Comparison of ENCODE assay signal across 9 cellular contexts in genomic region chr2:15943378-15943851, GRCh38. TPM values are rescaled to one million over a fixed set of nuclear protein-coding genes. Genes with fewer than 3 reads are reported as not detected.
DNase-seq lines count a peak whose midpoint lies in the region; ATAC-seq and TF ChIP-seq lines count a peak whose summit lies in the region.
"Had no signal": no experiment of that assay in that cellular context is flagged by ENCODE, and none has a peak within 500 bp of the region (broad histone marks: within the 10 kb centered on the region; RNA-seq: fewer than 3 reads in every experiment).

No MANE protein-coding gene starts in this region.

- peaks cover 19% of the 10 kb centered on the region for H3K4me1 ChIP-seq in Caco-2
- peaks cover 0 to 25% of the 10 kb centered on the region in 2 donors for H3K4me1 ChIP-seq in naive thymus-derived CD4-positive, alpha-beta T cell (ENCODE audit: control insufficient read depth in 2 of 2, insufficient read depth in 2 of 2, low read length in 2 of 2)

- POLR2A ChIA-PET in Caco-2 (lab: Charles Lee), result no interaction called here
- POLR2A ChIA-PET in naive thymus-derived CD4-positive, alpha-beta T cell (lab: Charles Lee), result interaction anchor here (0.6 to 2.0 kb wide), 2 partner anchors 22 to 400 kb away, joined by 3 to 15 read pairs; no protein-coding TSS in a partner anchor

- H3K36me3 Mint-ChIP-seq in Caco-2 (ENCODE audit: insufficient read depth, unreplicated experiment), result peaks cover 56% of the 10 kb centered on the region
- H3K36me3 Mint-ChIP-seq in central memory CD8-positive, alpha-beta T cell (ENCODE audit: insufficient read depth), result no peaks in the 10 kb centered on the region
- H3K36me3 Mint-ChIP-seq in naive thymus-derived CD4-positive, alpha-beta T cell, result peaks cover 0 to 2% (median 0%) of the 10 kb centered on the region in 5 donors

- peaks cover 5% of the 10 kb centered on the region for H3K36me3 ChIP-seq in Caco-2 (ENCODE audit: control insufficient read depth, insufficient read depth, low read length)
- no peaks in the 10 kb centered on the region for H3K36me3 ChIP-seq in naive thymus-derived CD4-positive, alpha-beta T cell (ENCODE audit: control insufficient read depth in 2 of 3, insufficient read depth in 3 of 3, low read length in 3 of 3)

- peak; percentile 56 to 76 for DNase-seq in Caco-2
- no peak for DNase-seq in HFF-Myc (ENCODE audit: extremely low read depth, low read depth)
- no peak for DNase-seq in central memory CD8-positive, alpha-beta T cell (ENCODE audit: low spot score in 2 of 2)
- no peak for DNase-seq in naive thymus-derived CD4-positive, alpha-beta T cell
- DNase-seq in foreskin melanocyte, result no peak
- DNase-seq in NCI-H774 (lab: John Stamatoyannopoulos, UW), result no peak

- peak overlapping the region; percentile 85 for H3K4me3 Mint-ChIP-seq in Caco-2 (ENCODE audit: unreplicated experiment)
- peak overlapping the region; percentile 38 for H3K4me3 Mint-ChIP-seq in central memory CD8-positive, alpha-beta T cell
- peak overlapping the region in 9 of 10 donors; percentile 72 to 84 (median 79) for H3K4me3 Mint-ChIP-seq in naive thymus-derived CD4-positive, alpha-beta T cell

- TF ChIP-seq CTCF in Caco-2 (IDR thresholded peaks at IDR 0.05; ENCODE audit: insufficient read depth in 1 of 2, low read depth in 1 of 2, low read length in 1 of 2, severe bottlenecking in 1 of 2, unreplicated experiment in 1 of 2), result peak; percentile 60 to 84
- peak; percentile 72 for TF ChIP-seq CTCF in HFF-Myc (IDR thresholded peaks at IDR 0.05; ENCODE audit: low read depth, low read length, missing control alignments)

- CTCF ChIA-PET in Caco-2 (lab: Charles Lee), result interaction anchor here (0.6 to 0.8 kb wide), 4 partner anchors 145 to 614 kb away, joined by 3 to 5 read pairs (median 3); no protein-coding TSS in a partner anchor
- CTCF ChIA-PET in naive thymus-derived CD4-positive, alpha-beta T cell (lab: Charles Lee), result interaction anchor here (0.6 to 2.2 kb wide), 5 partner anchors 22 to 771 kb away, joined by 3 to 8 read pairs (median 5); no protein-coding TSS in a partner anchor

- no peaks in the 10 kb centered on the region for H3K27me3 ChIP-seq in Caco-2 (replicated peaks; ENCODE audit: control insufficient read depth, insufficient read depth, low read length)
- H3K27me3 ChIP-seq in naive thymus-derived CD4-positive, alpha-beta T cell (ENCODE audit: control insufficient read depth in 2 of 2, insufficient read depth in 2 of 2, low read length in 2 of 2), result peaks cover 0 to 6% of the 10 kb centered on the region in 2 donors

- H3K27ac ChIP-seq in naive thymus-derived CD4-positive, alpha-beta T cell (ENCODE audit: low read depth, low read length), result no peak overlapping the region
- H3K27ac ChIP-seq: body of pancreas had no signal

- H3K4me1 Mint-ChIP-seq in Caco-2 (ENCODE audit: low read depth, unreplicated experiment), result peaks cover 18% of the 10 kb centered on the region
- H3K4me1 Mint-ChIP-seq in central memory CD8-positive, alpha-beta T cell, result no peaks in the 10 kb centered on the region
- peaks cover 7 to 43% (median 31%) of the 10 kb centered on the region in 7 donors for H3K4me1 Mint-ChIP-seq in naive thymus-derived CD4-positive, alpha-beta T cell

- H3K27me3 Mint-ChIP-seq in Caco-2 (ENCODE audit: insufficient read depth, unreplicated experiment), result no peaks in the 10 kb centered on the region
- peaks cover 61% of the 10 kb centered on the region for H3K27me3 Mint-ChIP-seq in central memory CD8-positive, alpha-beta T cell
- H3K27me3 Mint-ChIP-seq in naive thymus-derived CD4-positive, alpha-beta T cell, result peaks cover 20 to 59% (median 37%) of the 10 kb centered on the region in 5 donors

- no peaks in the 10 kb centered on the region for H3K9me3 ChIP-seq in Caco-2
- H3K9me3 ChIP-seq in naive thymus-derived CD4-positive, alpha-beta T cell (ENCODE audit: control insufficient read depth in 2 of 3, low read length in 3 of 3), result no peaks in the 10 kb centered on the region
- H3K9me3 ChIP-seq: body of pancreas had no signal

- BruUV-seq in Caco-2 (replicated peaks; lab: Mats Ljungman, UMichigan), result no TSS peak

- intact Hi-C loops in Caco-2 (cut with micrococcal nuclease; ENCODE audit: unreplicated experiment), result loop anchor here (1.0 to 5.0 kb wide), 4 partner anchors 44 to 814 kb away; no protein-coding TSS in a partner anchor
- intact Hi-C loops in naive thymus-derived CD4-positive, alpha-beta T cell (cut with micrococcal nuclease), result loop anchor here in 1 of 2 donors (1.0 kb wide), 1 partner anchor 22 kb away; no protein-coding TSS in a partner anchor

- no peak for ATAC-seq in central memory CD8-positive, alpha-beta T cell (replicated peaks; ENCODE audit: extremely low read depth, poor library complexity, severe bottlenecking)
- ATAC-seq in naive thymus-derived CD4-positive, alpha-beta T cell, result no peak
- ATAC-seq in HG03354 (IDR thresholded peaks at IDR 0.05; ENCODE audit: poor library complexity, severe bottlenecking, unreplicated experiment) (no peak), GM19328 (IDR thresholded peaks at IDR 0.05; ENCODE audit: unreplicated experiment) (no peak)
- ATAC-seq: body of pancreas had no signal

- H3K9me3 Mint-ChIP-seq in Caco-2 (ENCODE audit: unreplicated experiment), result no peaks in the 10 kb centered on the region
- no peaks in the 10 kb centered on the region for H3K9me3 Mint-ChIP-seq in central memory CD8-positive, alpha-beta T cell
- H3K9me3 Mint-ChIP-seq in naive thymus-derived CD4-positive, alpha-beta T cell, result peaks cover 0 to 2% (median 0%) of the 10 kb centered on the region in 11 donors

- H3K27ac Mint-ChIP-seq in Caco-2 (ENCODE audit: unreplicated experiment), result peak overlapping the region; percentile 57
- no peak overlapping the region for H3K27ac Mint-ChIP-seq in central memory CD8-positive, alpha-beta T cell (ENCODE audit: low read depth)
- peak overlapping the region in 2 of 9 donors; percentile 58 to 72 for H3K27ac Mint-ChIP-seq in naive thymus-derived CD4-positive, alpha-beta T cell

- H3K4me3 ChIP-seq in Caco-2 (ENCODE audit: low read depth, low read length) (peak overlapping the region; percentile 75), HFF-Myc (replicated peaks; ENCODE audit: low read depth, low read length) (no peak overlapping the region; the same call in 1 of the 2 replicates)
- H3K4me3 ChIP-seq in naive thymus-derived CD4-positive, alpha-beta T cell (ENCODE audit: low read length), result no peak overlapping the region
- H3K4me3 ChIP-seq: body of pancreas had no signal

RNA-seq across cellular contexts. Expression of gene MYCN, which starts 3.1 kb away (rescaled TPM):
- total RNA-seq in Caco-2 (2022), result 46.6 and 54.4 TPM in 2 replicates
- total RNA-seq in naive thymus-derived CD4-positive, alpha-beta T cell, result 1 to 10 TPM in 1 of 5 experiments, under 1 TPM in 3, not detected in 1; 0.21 to 2.3 (median 0.47) TPM
- not detected for polyA plus RNA-seq in naive thymus-derived CD4-positive, alpha-beta T cell
- total RNA-seq: body of pancreas had no signal

Comparison
In these comparisons a context has a peak if more than half of its experiments do, and no peak if none do; other contexts are left out.
1. DNase-seq: peak in Caco-2 (2 of 2); none in HFF-Myc (single experiment), central memory CD8-positive, alpha-beta T cell (0 of 2), naive thymus-derived CD4-positive, alpha-beta T cell (0 of 9), foreskin melanocyte (single experiment) and NCI-H774 (single experiment).
2. RNA of gene MYCN, which starts 3.1 kb away (total RNA-seq): 46.6 to 54.4 TPM in Caco-2; 0.21 to 2.3 TPM in naive thymus-derived CD4-positive, alpha-beta T cell; every median in the first group is over 10 times any median in the second.
3. Peak in every context shown above with its lines, with median percentiles within 50 percentile points of each other: H3K4me3 Mint-ChIP-seq.